19 cellular contexts compared by ENCODE assay signal in genomic region chr1:111131693-111132092, GRCh38.
"Had no signal": no experiment of that assay in that cellular context is flagged by ENCODE, and none has a peak within 500 bp of the region (broad histone marks: within the 10 kb centered on the region; RNA-seq: fewer than 3 reads in every experiment).

No MANE protein-coding gene starts in this region.

- H3K27me3 Mint-ChIP-seq: naive thymus-derived CD8-positive, alpha-beta T cell; T-cell had no signal

- H3K9me3 ChIP-seq: body of pancreas, left lung, mucosa of descending colon had no signal

- H3K4me3 ChIP-seq: body of pancreas, coronary artery, left lung, mucosa of descending colon had no signal

- H3K9me3 Mint-ChIP-seq: naive thymus-derived CD8-positive, alpha-beta T cell; T-cell had no signal

- H3K27ac ChIP-seq: body of pancreas, parathyroid adenoma had no signal

- H3K27ac Mint-ChIP-seq: T-cell had no signal

- DNase-seq: activated CD4-positive, alpha-beta T cell treated with anti-CD3 and anti-CD28 coated beads, Interleukin-2, amount 50 U/mL, for 1 hour; activated naive CD4-positive, alpha-beta T cell treated with anti-CD3 and anti-CD28 coated beads, Interleukin-2, amount 50 U/mL, for 16 hours; amniotic stem cell; body of pancreas; central memory CD4-positive, alpha-beta T cell; effector CD8-positive, alpha-beta T cell; foreskin fibroblast; hippocampal formation; left lung; mammary epithelial cell; mucosa of descending colon; naive thymus-derived CD8-positive, alpha-beta T cell; stimulated activated CD4-positive, alpha-beta T cell treated with anti-CD3 and anti-CD28 coated beads, Interleukin-12 subunit alpha, Interleukin-12 subunit beta, amount 100 ng/mL, for 4 hours; stimulated activated CD4-positive, alpha-beta T cell treated with anti-CD3 and anti-CD28 coated beads, Interleukin-2, amount 100 ng/mL, for 24 hours; T-cell; T-helper 9 cell; trophoblast cell had no signal

- H3K4me3 Mint-ChIP-seq: T-cell had no signal

- H3K79me2 ChIP-seq: parathyroid adenoma had no signal

- H2AFZ ChIP-seq: parathyroid adenoma had no signal

- ATAC-seq: body of pancreas; left lung; mucosa of descending colon; naive thymus-derived CD8-positive, alpha-beta T cell; T-cell had no signal

- H3K27me3 ChIP-seq: body of pancreas, left lung had no signal

- H3K9ac ChIP-seq: parathyroid adenoma had no signal
